In the genomic region with DNA sequence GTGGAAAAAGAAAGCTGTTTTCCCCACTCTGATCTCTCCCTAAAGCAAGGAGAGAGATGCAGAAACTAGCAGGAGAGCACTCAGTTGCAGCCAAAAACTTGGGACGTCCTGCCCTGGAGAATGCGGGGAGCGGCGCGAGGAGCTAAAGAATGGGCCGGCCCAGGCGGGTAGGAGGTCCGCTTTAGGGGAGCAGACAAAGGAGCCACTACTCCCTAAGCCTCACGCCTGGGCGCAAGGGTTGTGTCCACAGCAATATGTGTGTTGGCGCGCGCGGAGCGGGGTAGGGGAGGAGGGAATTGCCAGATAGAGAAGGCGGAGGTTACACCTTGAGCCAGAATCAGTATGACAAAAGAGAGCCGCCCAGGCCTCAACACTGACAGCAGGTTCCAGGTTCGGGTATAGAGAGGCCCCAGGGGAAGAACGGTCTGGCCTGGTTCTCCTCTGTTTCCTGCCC, we compare ENCODE assay signal across 14 cellular contexts. TPM values are rescaled to one million over a fixed set of nuclear protein-coding genes. Genes with fewer than 3 reads are reported as not detected.
DNase-seq lines count a peak whose midpoint lies in the region; ATAC-seq, FAIRE-seq and TF ChIP-seq lines count a peak whose summit lies in the region.
"Had no signal": no experiment of that assay in that cellular context is flagged by ENCODE, and none has a peak within 500 bp of the region (broad histone marks: within the 10 kb centered on the region; RNA-seq: fewer than 3 reads in every experiment).

No MANE protein-coding gene starts in this region.

- H3K4me3 ChIP-seq in IMR-90 (ENCODE audit: insufficient read depth, low read depth, low read length), result peak overlapping the region; percentile 89
- peak overlapping the region; percentile 45 to 90 (median 57); a peak in 7 of 8 replicates for H3K4me3 ChIP-seq in H1 (ENCODE audit: extremely low read depth in 1 of 4, insufficient read depth in 2 of 4, low read depth in 3 of 4, low read length in 4 of 4)
- peak overlapping the region; percentile 76 for H3K4me3 ChIP-seq in mesendoderm (ENCODE audit: low read length)
- H3K4me3 ChIP-seq in tibial artery, result no peak overlapping the region

- H3K18ac ChIP-seq in IMR-90 (ENCODE audit: low read depth, low read length) (peak overlapping the region; percentile 88), H1 (ENCODE audit: extremely low read depth, low read length) (no peak overlapping the region), mesendoderm (ENCODE audit: low read length) (no peak overlapping the region)

- H2BK5ac ChIP-seq in IMR-90 (ENCODE audit: low read depth, low read length, poor library complexity, severe bottlenecking) (peak overlapping the region; percentile 97), H1 (ENCODE audit: low read depth, low read length) (no peak overlapping the region), mesendoderm (ENCODE audit: low read length) (no peak overlapping the region)

- H3K23ac ChIP-seq in IMR-90 (ENCODE audit: low read depth, low read length), result peak overlapping the region; percentile 99
- H3K23ac ChIP-seq in H1 (ENCODE audit: insufficient read length), result no peak overlapping the region
- H3K23ac ChIP-seq in mesendoderm (ENCODE audit: low read length), result no peak overlapping the region

- H2BK12ac ChIP-seq in H1 (ENCODE audit: low read depth, low read length), result peak overlapping the region; percentile 60; the same call in 1 of the 2 replicates

- H3K79me1 ChIP-seq in IMR-90 (ENCODE audit: low read depth in 1 of 2, low read length in 2 of 2), result peaks cover 0 to 23% of the 10 kb centered on the region in 2 experiments; a peak in 1 of 4 replicates
- H3K79me1 ChIP-seq in H1 (ENCODE audit: low read depth, low read length), result no peaks in the 10 kb centered on the region
- peaks cover 6% of the 10 kb centered on the region for H3K79me1 ChIP-seq in mesendoderm (ENCODE audit: low read length)

- H2AK5ac ChIP-seq in IMR-90 (ENCODE audit: low read depth, low read length), result peak overlapping the region; percentile 99
- no peak overlapping the region for H2AK5ac ChIP-seq in H1 (ENCODE audit: low read depth, low read length)
- H2AK5ac ChIP-seq in mesendoderm (ENCODE audit: low read length), result no peak overlapping the region

- H2BK15ac ChIP-seq in IMR-90 (ENCODE audit: low read depth, low read length) (peak overlapping the region; percentile 92; the same call in 2 of the 3 replicates), H1 (ENCODE audit: low read length) (peak overlapping the region; percentile 72; the same call in 1 of the 2 replicates), mesendoderm (replicated peaks; ENCODE audit: low read depth) (no peak overlapping the region)

- intact Hi-C loops in IMR-90 (cut with micrococcal nuclease) (loop anchor here (2.0 to 10.0 kb wide), 4 partner anchors 263 to 651 kb away; no protein-coding TSS in a partner anchor), tibial artery (cut with DNase I; ENCODE audit: low total_unique reads) (no loop called here)
- intact Hi-C loops in CD4-positive, alpha-beta T cell (cut with DNase I, micrococcal nuclease), result loop anchor here in 1 of 2 experiments (10.0 kb wide), 1 partner anchor 241 kb away; no protein-coding TSS in a partner anchor

- H3K27me3 Mint-ChIP-seq in CD4-positive, alpha-beta T cell, result peaks cover 76% of the 10 kb centered on the region

- H4K91ac ChIP-seq in IMR-90 (ENCODE audit: insufficient read depth, low read depth, low read length), result peak overlapping the region; percentile 100
- peak overlapping the region; percentile 31 for H4K91ac ChIP-seq in H1 (replicated peaks; ENCODE audit: insufficient read length, low read length)

- ATAC-seq in IMR-90 (ENCODE audit: low read depth) (no peak), HG03175 (IDR thresholded peaks at IDR 0.05; ENCODE audit: unreplicated experiment) (no peak), HG03442 (IDR thresholded peaks at IDR 0.05; ENCODE audit: unreplicated experiment) (no peak)
- no peak for ATAC-seq in CD4-positive, alpha-beta T cell (ENCODE audit: poor library complexity)

- H3K9ac ChIP-seq in IMR-90 (ENCODE audit: low read depth, low read length) (peak overlapping the region; percentile 99), H1 (replicated peaks in 1 of 4; ENCODE audit: extremely low read depth in 1 of 4, low read depth in 3 of 4, low read length in 3 of 4) (no peak overlapping the region), mesendoderm (ENCODE audit: low read length) (peak overlapping the region; percentile 85)

- no peaks in the 10 kb centered on the region for H3K9me3 ChIP-seq in IMR-90 (ENCODE audit: control insufficient read depth, insufficient read depth, low read length)
- no peaks in the 10 kb centered on the region for H3K9me3 ChIP-seq in H1 (ENCODE audit: insufficient read depth in 2 of 2, low read depth in 1 of 2, low read length in 1 of 2)
- H3K9me3 ChIP-seq in CD4-positive, alpha-beta T cell (ENCODE audit: control insufficient read depth, low read length), result no peaks in the 10 kb centered on the region
- no peaks in the 10 kb centered on the region for H3K9me3 ChIP-seq in tibial artery
- H3K9me3 ChIP-seq: HAP-1 had no signal

- in situ Hi-C loops in IMR-90 (cut with MboI; ENCODE audit: low sequenced_read_pairs), result loop anchor here (5.0 to 10.0 kb wide), 7 partner anchors 317 to 1059 kb away; no protein-coding TSS in a partner anchor

- BruUV-seq in IMR-90 (replicated peaks; lab: Mats Ljungman, UMichigan), result no TSS peak

- H3K27ac Mint-ChIP-seq in CD4-positive, alpha-beta T cell, result no peak overlapping the region
- H3K27ac Mint-ChIP-seq: natural killer cell treated with Interleukin-12 subunit alpha and Interleukin-12 subunit beta and Interleukin-15 and Interleukin-18, amount 100 ng/mL, for 72 hours had no signal

- peaks cover 3% of the 10 kb centered on the region; the same call in 1 of the 2 replicates for H3K9me1 ChIP-seq in IMR-90 (ENCODE audit: insufficient read depth, low read length)

- H3K36me3 ChIP-seq in IMR-90 (ENCODE audit: control insufficient read depth, insufficient read depth, low read length) (peaks cover 27% of the 10 kb centered on the region), H1 (ENCODE audit: control insufficient read depth in 2 of 4, insufficient read depth in 4 of 4, low read length in 3 of 4) (0 out of 8 replicates have a peak, but pooled peaks cover 0 to 1% (median 0%) of the 10 kb centered on the region in 4 experiments), mesendoderm (ENCODE audit: control insufficient read depth, insufficient read depth, low read length) (no peaks in the 10 kb centered on the region), tibial artery (no peaks in the 10 kb centered on the region)
- H3K36me3 ChIP-seq: HAP-1 had no signal

- peak; percentile 47 for DNase-seq in 8988T
- no peak for DNase-seq in IMR-90
- DNase-seq in H1 (ENCODE audit: low read depth in 1 of 2, low spot score in 2 of 2), result peak in 1 of 2 experiments; percentile 70
- peak; percentile 62 for DNase-seq in mesendoderm
- no peak for DNase-seq in CD4-positive, alpha-beta T cell
- DNase-seq in tibial artery, result no peak
- DNase-seq: activated T-cell treated with anti-CD3 and anti-CD28 coated beads, Interleukin-2, amount 50 U/mL, for 48 hours; head of caudate nucleus; NCI-H1048; stimulated activated CD4-positive, alpha-beta T cell treated with anti-CD3 and anti-CD28 coated beads, Interleukin-4, amount 100 ng/mL, for 1 hour had no signal

- H2BK120ac ChIP-seq in IMR-90 (ENCODE audit: low read depth, low read length) (peak overlapping the region; percentile 98), H1 (replicated peaks; ENCODE audit: low read depth, low read length) (no peak overlapping the region), mesendoderm (ENCODE audit: low read depth, low read length) (no peak overlapping the region)

- H3K4me1 Mint-ChIP-seq in CD4-positive, alpha-beta T cell (ENCODE audit: low read depth), result peaks cover 13% of the 10 kb centered on the region

- TF ChIP-seq POLR2A in IMR-90 (IDR thresholded peaks at IDR 0.05; ENCODE audit: low read depth, low read length) (no peak), H1 (IDR thresholded peaks at IDR 0.05; ENCODE audit: control extremely low read depth in 1 of 2, low read depth in 2 of 2, low read length in 2 of 2) (no peak)

- H3K4me2 ChIP-seq in IMR-90 (ENCODE audit: low read depth, low read length), result peak overlapping the region; percentile 96
- peak overlapping the region; percentile 99 for H3K4me2 ChIP-seq in H1 (ENCODE audit: insufficient read depth in 1 of 2, low read depth in 2 of 2, low read length in 2 of 2)
- peak overlapping the region; percentile 100 for H3K4me2 ChIP-seq in mesendoderm (ENCODE audit: low read length)

- H3K79me2 ChIP-seq in H1 (ENCODE audit: control insufficient read depth in 1 of 2, insufficient read depth in 2 of 2, low read length in 2 of 2) (no peaks in the 10 kb centered on the region), mesendoderm (ENCODE audit: control insufficient read depth, insufficient read depth, low read length) (peaks cover 32% of the 10 kb centered on the region)

- no peaks in the 10 kb centered on the region for H3K36me3 Mint-ChIP-seq in CD4-positive, alpha-beta T cell (ENCODE audit: low read depth)

- H2AFZ ChIP-seq in IMR-90 (replicated peaks; ENCODE audit: low read length, poor library complexity), result peak overlapping the region; percentile 85
- H2AFZ ChIP-seq in H1 (ENCODE audit: low read length), result no peak overlapping the region

- H4K8ac ChIP-seq in IMR-90 (ENCODE audit: low read depth in 2 of 2, low read length in 2 of 2) (peak overlapping the region; percentile 90 to 99), H1 (ENCODE audit: extremely low read depth, insufficient read depth, low read length) (no peak overlapping the region), mesendoderm (ENCODE audit: low read depth, low read length) (no peak overlapping the region)

- no peak for FAIRE-seq in H1 (lab: Jason Lieb, UNC)

- H2BK20ac ChIP-seq in IMR-90 (ENCODE audit: low read depth, low read length), result peak overlapping the region; percentile 83
- H2BK20ac ChIP-seq in H1 (ENCODE audit: low read length), result peak overlapping the region; percentile 80; the same call in 1 of the 2 replicates

- TF ChIP-seq CTCF in IMR-90 (conservative IDR thresholded peaks at IDR 0.05; ENCODE audit: low read depth, low read length) (no peak), H1 (IDR thresholded peaks at IDR 0.05; ENCODE audit: control extremely low read depth in 1 of 3, insufficient read depth in 1 of 3, low read depth in 1 of 3, low read length in 3 of 3) (no peak), tibial artery (IDR thresholded peaks at IDR 0.05) (no peak)
- TF ChIP-seq CTCF in CD4-positive, alpha-beta T cell (IDR thresholded peaks at IDR 0.05), result no peak

- POLR2A ChIA-PET in IMR-90 (lab: Charles Lee; ENCODE audit: unreplicated experiment) (interaction anchor here (0.6 to 1.9 kb wide), 3 partner anchors 152 to 332 kb away, joined by 3 to 8 read pairs (median 4); no protein-coding TSS in a partner anchor), H1 (lab: Charles Lee; ENCODE audit: partially characterized antibody) (interaction anchor here (1.0 to 1.3 kb wide), 2 partner anchors 72 to 88 kb away, joined by 3 read pairs; no protein-coding TSS in a partner anchor)
- POLR2A ChIA-PET in CD4-positive, alpha-beta T cell (lab: Charles Lee), result no interaction called here

- TF ChIP-seq EP300 in H1 (IDR thresholded peaks at IDR 0.05; ENCODE audit: borderline replicate concordance in 1 of 2, low read depth in 2 of 2, low read length in 2 of 2), result no peak

- H3K27me3 ChIP-seq in IMR-90 (ENCODE audit: control insufficient read depth, insufficient read depth, low read length), result no peaks in the 10 kb centered on the region
- peaks cover 34 to 86% (median 74%) of the 10 kb centered on the region in 4 experiments for H3K27me3 ChIP-seq in H1 (replicated peaks in 1 of 4; ENCODE audit: control insufficient read depth in 3 of 4, extremely low read depth in 1 of 4, insufficient read depth in 3 of 4, low read length in 3 of 4)
- peaks cover 11% of the 10 kb centered on the region for H3K27me3 ChIP-seq in mesendoderm (ENCODE audit: insufficient read depth, low read length, poor library complexity)
- peaks cover 90% of the 10 kb centered on the region for H3K27me3 ChIP-seq in CD4-positive, alpha-beta T cell (ENCODE audit: control insufficient read depth, insufficient read depth, low read length)
- H3K27me3 ChIP-seq in tibial artery, result peaks cover 0 to 97% of the 10 kb centered on the region in 2 donors

- H3K14ac ChIP-seq in IMR-90 (replicated peaks; ENCODE audit: low read depth, low read length) (peak overlapping the region; percentile 99), H1 (ENCODE audit: insufficient read length) (no peak overlapping the region)

- 75% methylated on average over 14 of the region's 19 CpGs; no CpG with 5 or more reads in 1 of the 2 experiments for WGBS in IMR-90 (ENCODE audit: extremely low coverage in 2 of 2, insufficient read length in 1 of 2), 2 experiments
- 7% methylated on average over 18 of the region's 19 CpGs; no CpG with 5 or more reads in 1 of the 2 experiments for WGBS in H1 (ENCODE audit: extremely low coverage in 1 of 2, insufficient coverage in 1 of 2, insufficient read length in 1 of 2, insufficient replicate concordance in 2 of 2, low coverage in 1 of 2, low lambda C conversion rate in 2 of 2, missing lambda C conversion rate in 1 of 2), 2 experiments
- no CpG with 5 or more reads among the region's 19 CpGs for WGBS in mesendoderm (ENCODE audit: extremely low coverage, insufficient coverage, low lambda C conversion rate)

- H4K5ac ChIP-seq in IMR-90 (ENCODE audit: low read depth, low read length), result peak overlapping the region; percentile 97
- no peak overlapping the region for H4K5ac ChIP-seq in H1 (ENCODE audit: insufficient read length, low read depth, low read length)
- H4K5ac ChIP-seq in mesendoderm (ENCODE audit: low read length), result no peak overlapping the region

- peak overlapping the region; percentile 84 for H2AK9ac ChIP-seq in IMR-90 (replicated peaks; ENCODE audit: low read depth, low read length, poor library complexity)

- no peak for TF ChIP-seq RAD21 in IMR-90 (IDR thresholded peaks at IDR 0.05; ENCODE audit: low read length)
- no peak for TF ChIP-seq RAD21 in H1 (IDR thresholded peaks at IDR 0.05 in 1 of 2, conservative IDR thresholded peaks at IDR 0.05 in 1 of 2; ENCODE audit: low read depth in 2 of 2, low read length in 2 of 2)

- peak overlapping the region; percentile 97 for H3K27ac ChIP-seq in IMR-90 (ENCODE audit: insufficient read depth, low read length)
- H3K27ac ChIP-seq in H1 (ENCODE audit: low read depth, low read length), result no peak overlapping the region
- no peak overlapping the region for H3K27ac ChIP-seq in mesendoderm (ENCODE audit: low read depth, low read length)
- no peak overlapping the region for H3K27ac ChIP-seq in CD4-positive, alpha-beta T cell (ENCODE audit: low read depth, low read length)
- no peak overlapping the region for H3K27ac ChIP-seq in tibial artery

- no peak overlapping the region for H3K4me3 Mint-ChIP-seq in CD4-positive, alpha-beta T cell
- H3K4me3 Mint-ChIP-seq: natural killer cell treated with Interleukin-12 subunit alpha and Interleukin-12 subunit beta and Interleukin-15 and Interleukin-18, amount 100 ng/mL, for 72 hours had no signal

- H3K56ac ChIP-seq in IMR-90 (ENCODE audit: extremely low read depth, insufficient read depth, low read length), result peak overlapping the region; percentile 95
- no peak overlapping the region for H3K56ac ChIP-seq in H1 (replicated peaks; ENCODE audit: insufficient read length, low read depth, low read length)
- H3K56ac ChIP-seq in mesendoderm (ENCODE audit: low read length), result peak overlapping the region; percentile 91

- H3K23me2 ChIP-seq in H1 (ENCODE audit: low read depth, low read length), result peaks cover 59% of the 10 kb centered on the region

- dilution Hi-C loops in IMR-90 (cut with HindIII; ENCODE audit: low sequenced_read_pairs, unreplicated experiment), result no loop called here

- H3K9me3 Mint-ChIP-seq in CD4-positive, alpha-beta T cell, result no peaks in the 10 kb centered on the region
- H3K9me3 Mint-ChIP-seq: natural killer cell treated with Interleukin-12 subunit alpha and Interleukin-12 subunit beta and Interleukin-15 and Interleukin-18, amount 100 ng/mL, for 72 hours had no signal

- H3K4me1 ChIP-seq in IMR-90 (ENCODE audit: control insufficient read depth, insufficient read depth, low read length) (peaks cover 5% of the 10 kb centered on the region; the same call in 1 of the 2 replicates), H1 (replicated peaks in 1 of 4; ENCODE audit: control insufficient read depth in 3 of 4, insufficient read depth in 4 of 4, low read length in 3 of 4) (peaks cover 0 to 27% (median 13%) of the 10 kb centered on the region in 4 experiments; a peak in 6 of 7 replicates), mesendoderm (ENCODE audit: control insufficient read depth, low read depth, low read length) (peaks cover 8% of the 10 kb centered on the region), tibial artery (peaks cover 0 to 68% (median 50%) of the 10 kb centered on the region in 4 donors)

- CTCF ChIA-PET in IMR-90 (lab: Yijun Ruan, JAX), result interaction anchor here (0.5 to 1.3 kb wide), 2 partner anchors 413 to 833 kb away, joined by 3 read pairs; no protein-coding TSS in a partner anchor
- CTCF ChIA-PET in H1 (lab: Charles Lee; ENCODE audit: partially characterized antibody), result interaction anchor here (0.6 to 3.2 kb wide), 10 partner anchors 27 to 631 kb away, joined by 3 to 16 read pairs (median 3); no protein-coding TSS in a partner anchor
- CTCF ChIA-PET in CD4-positive, alpha-beta T cell (lab: Charles Lee), result no interaction called here

- H3K4ac ChIP-seq in IMR-90 (ENCODE audit: low read depth, low read length) (peak overlapping the region; percentile 100), H1 (replicated peaks; ENCODE audit: insufficient read length, low read depth, low read length) (no peak overlapping the region), mesendoderm (ENCODE audit: low read depth, low read length) (no peak overlapping the region)

- H4K20me1 ChIP-seq in IMR-90 (ENCODE audit: insufficient read depth, low read length) (no peaks in the 10 kb centered on the region), H1 (replicated peaks in 1 of 2; ENCODE audit: control insufficient read depth in 1 of 2, insufficient read depth in 2 of 2, low read length in 2 of 2) (peaks cover 5 to 12% of the 10 kb centered on the region in 2 experiments)

RNA-seq across cellular contexts. Expression of a gene that starts 2.9 kb away (rescaled TPM):
- 204 and 224 TPM in 2 replicates for total RNA-seq in IMR-90 (2012; rRNA removed)
- polyA plus RNA-seq in IMR-90 (2012; rRNA removed), result 229 and 231 TPM in 2 replicates
- 120 and 337 TPM in 2 replicates for polyA plus RNA-seq in IMR-90 (2012; cell fraction: cytosol; rRNA removed)
- 410 and 708 TPM in 2 replicates for polyA plus RNA-seq in IMR-90 (2012; cell fraction: nucleus; rRNA removed; ENCODE audit: low replicate concordance)
- total RNA-seq in H1 (2021; fragmentation: NEBNext Ultra II Directional; extraction: Animal tissue kit (Norgen Biotek cat#: 25700)), result 3.3 and 5.6 TPM in 2 replicates
- polyA plus RNA-seq in H1 (2011; rRNA removed), result 3.9 and 4.2 TPM in 2 replicates
- 2.8 TPM for polyA plus RNA-seq in H1 (2011; cell fraction: cytosol; rRNA removed)
- 8.1 TPM for polyA plus RNA-seq in H1 (2011; cell fraction: nucleus; rRNA removed)
- polyA plus RNA-seq in H1 (2012, experiment 1 of 2), result 2.7 to 4.3 TPM (median 3.2 TPM) in 4 replicates
- polyA plus RNA-seq in H1 (2012, experiment 2 of 2), result 0.49 TPM
- polyA plus RNA-seq in H1 (2013, experiment 1 of 2), result 2.2 TPM
- polyA plus RNA-seq in H1 (2013, experiment 2 of 2), result 2.2 TPM
- polyA minus RNA-seq in H1 (2011; rRNA and poly(A)+ RNA removed), result 6.5 and 13.0 TPM in 2 replicates
- polyA minus RNA-seq in H1 (2011; cell fraction: cytosol; rRNA and poly(A)+ RNA removed), result 10.1 TPM
- polyA minus RNA-seq in H1 (2011; cell fraction: nucleus; rRNA and poly(A)+ RNA removed), result 12.2 TPM
- polyA plus RNA-seq in mesendoderm (2013, experiment 1 of 2), result 3.4 TPM
- polyA plus RNA-seq in mesendoderm (2013, experiment 2 of 2), result 2.8 TPM
- under 1 TPM in 1 of 2 experiments, not detected in 1; 0.06 TPM for total RNA-seq in CD4-positive, alpha-beta T cell
- total RNA-seq: natural killer cell treated with Interleukin-12 subunit alpha and Interleukin-12 subunit beta and Interleukin-15 and Interleukin-18, amount 100 ng/mL, for 72 hours had no signal

Comparison
In these comparisons a context has a peak if more than half of its experiments do, and no peak if none do; other contexts are left out.
1. DNase-seq: peak in 8988T (single experiment) and mesendoderm (single experiment); none in IMR-90 (single experiment), CD4-positive, alpha-beta T cell (0 of 10) and tibial artery (0 of 2).
2. H3K4me3 ChIP-seq: peak in IMR-90 (single experiment), H1 (4 of 4) and mesendoderm (single experiment); none in tibial artery (0 of 2).
3. H3K9ac ChIP-seq: peak in IMR-90 (single experiment) and mesendoderm (single experiment); none in H1 (0 of 4).
4. H4K8ac ChIP-seq: peak in IMR-90 (2 of 2); none in H1 (single experiment) and mesendoderm (single experiment).
5. RNA of a gene that starts 2.9 kb away (total RNA-seq): 204 to 224 TPM in IMR-90; 3.3 to 5.6 TPM in H1 and 0.06 TPM in CD4-positive, alpha-beta T cell; every median in the first group is over 10 times any median in the second.
6. Peak in every context shown above with its lines, with median percentiles within 50 percentile points of each other: H3K4me2 ChIP-seq.